In the genomic region with DNA sequence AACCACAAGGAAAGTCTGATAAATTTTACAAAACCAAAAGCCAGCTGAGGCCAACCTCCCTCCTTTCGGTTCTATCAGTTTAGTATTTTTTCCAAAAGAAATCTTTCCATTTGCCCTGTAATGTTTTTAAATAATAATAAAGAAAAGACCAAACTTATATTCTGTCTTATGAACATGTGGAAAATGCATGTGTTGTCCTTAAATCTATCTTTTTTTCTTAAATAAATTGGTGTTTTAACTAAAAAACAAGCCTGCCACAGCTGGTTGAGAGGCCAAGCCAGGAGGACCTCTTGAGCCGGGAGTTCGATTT, we compare ENCODE assay signal across 1 cellular context.
TF ChIP-seq lines count a peak whose summit lies in the region.

No MANE protein-coding gene starts in this region.

TF ChIP-seq in IMR-90, 13 proteins besides CTCF, POLR2A, EP300 and RAD21 (continued from another document):
- no peak for TF ChIP-seq RFX5 (IDR thresholded peaks at IDR 0.05; ENCODE audit: low read depth, low read length)
- no peak for TF ChIP-seq MAFK (IDR thresholded peaks at IDR 0.05; ENCODE audit: low read depth, low read length)
- TF ChIP-seq, protein P1, sequence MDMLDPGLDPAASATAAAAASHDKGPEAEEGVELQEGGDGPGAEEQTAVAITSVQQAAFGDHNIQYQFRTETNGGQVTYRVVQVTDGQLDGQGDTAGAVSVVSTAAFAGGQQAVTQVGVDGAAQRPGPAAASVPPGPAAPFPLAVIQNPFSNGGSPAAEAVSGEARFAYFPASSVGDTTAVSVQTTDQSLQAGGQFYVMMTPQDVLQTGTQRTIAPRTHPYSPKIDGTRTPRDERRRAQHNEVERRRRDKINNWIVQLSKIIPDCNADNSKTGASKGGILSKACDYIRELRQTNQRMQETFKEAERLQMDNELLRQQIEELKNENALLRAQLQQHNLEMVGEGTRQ (IDR thresholded peaks at IDR 0.05; ENCODE audit: low read depth, low read length), result no peak
- TF ChIP-seq CHD1 (IDR thresholded peaks at IDR 0.05; ENCODE audit: low read depth, low read length), result no peak
- TF ChIP-seq, protein P2, sequence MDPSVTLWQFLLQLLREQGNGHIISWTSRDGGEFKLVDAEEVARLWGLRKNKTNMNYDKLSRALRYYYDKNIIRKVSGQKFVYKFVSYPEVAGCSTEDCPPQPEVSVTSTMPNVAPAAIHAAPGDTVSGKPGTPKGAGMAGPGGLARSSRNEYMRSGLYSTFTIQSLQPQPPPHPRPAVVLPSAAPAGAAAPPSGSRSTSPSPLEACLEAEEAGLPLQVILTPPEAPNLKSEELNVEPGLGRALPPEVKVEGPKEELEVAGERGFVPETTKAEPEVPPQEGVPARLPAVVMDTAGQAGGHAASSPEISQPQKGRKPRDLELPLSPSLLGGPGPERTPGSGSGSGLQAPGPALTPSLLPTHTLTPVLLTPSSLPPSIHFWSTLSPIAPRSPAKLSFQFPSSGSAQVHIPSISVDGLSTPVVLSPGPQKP (IDR thresholded peaks at IDR 0.05; ENCODE audit: borderline replicate concordance, low read depth, low read length), result no peak
